In the genomic region with DNA sequence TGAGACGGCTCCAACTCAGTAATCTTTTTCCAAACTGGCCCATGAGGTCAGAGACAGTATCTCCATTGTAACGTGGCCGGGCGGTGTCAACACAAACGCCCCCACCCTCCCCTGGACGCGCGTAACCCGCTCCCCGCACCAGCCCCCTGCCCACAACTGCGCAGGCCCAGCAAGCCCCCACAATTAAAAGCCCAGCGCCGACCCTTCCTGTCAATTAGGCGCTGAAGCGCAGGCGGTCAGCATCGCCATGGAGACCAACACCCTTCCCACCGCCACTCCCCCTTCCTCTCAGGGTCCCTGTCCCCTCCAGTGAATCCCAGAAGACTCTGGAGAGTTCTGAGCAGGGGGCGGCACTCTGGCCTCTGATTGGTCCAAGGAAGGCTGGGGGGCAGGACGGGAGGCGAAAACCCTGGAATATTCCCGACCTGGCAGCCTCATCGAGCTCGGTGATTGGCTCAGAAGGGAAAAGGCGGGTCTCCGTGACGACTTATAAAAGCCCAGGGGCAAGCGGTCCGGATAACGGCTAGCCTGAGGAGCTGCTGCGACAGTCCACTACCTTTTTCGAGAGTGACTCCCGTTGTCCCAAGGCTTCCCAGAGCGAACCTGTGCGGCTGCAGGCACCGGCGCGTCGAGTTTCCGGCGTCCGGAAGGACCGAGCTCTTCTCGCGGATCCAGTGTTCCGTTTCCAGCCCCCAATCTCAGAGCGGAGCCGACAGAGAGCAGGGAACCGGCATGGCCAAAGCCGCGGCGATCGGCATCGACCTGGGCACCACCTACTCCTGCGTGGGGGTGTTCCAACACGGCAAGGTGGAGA, we compare ENCODE assay signal across 8 cellular contexts. TPM values are rescaled to one million over a fixed set of nuclear protein-coding genes. Genes with fewer than 3 reads are reported as not detected.
DNase-seq lines count a peak whose midpoint lies in the region; ATAC-seq and TF ChIP-seq lines count a peak whose summit lies in the region.

A gene (plus strand): TSS at position 519 of the 814 bp plus-strand sequence. CDS start 214 bp downstream, at position 733.
A gene (minus strand): TSS at position 259 of the 814 bp plus-strand sequence. CDS start 3,311 bp downstream, outside the sequence.

- DNase-seq in CD4-positive, CD25-positive, alpha-beta regulatory T cell: peak; percentile 54 to 85 (median 70)
- peak; percentile 97 to 98 for DNase-seq in HAP-1 (ENCODE audit: low spot score in 2 of 2)
- peak; percentile 81 to 90 for DNase-seq in NCI-H446 (lab: John Stamatoyannopoulos, UW)
- DNase-seq in activated CD4-positive, alpha-beta T cell treated with anti-CD3 and anti-CD28 coated beads, Interleukin-2, amount 50 U/mL, for 48 hours: peak; percentile 70 to 79
- DNase-seq in dorsolateral prefrontal cortex: peak; percentile 95 to 98 (median 97)
- DNase-seq in stimulated activated CD4-positive, alpha-beta T cell treated with anti-CD3 and anti-CD28 coated beads, Interleukin-15, amount 100 ng/mL, for 24 hours: peak; percentile 81

- peak within 1 kb of the TSS; percentile 90 to 94 (median 92) for H3K27ac Mint-ChIP-seq in CD4-positive, CD25-positive, alpha-beta regulatory T cell

- no peaks in the 10 kb centered on the region for H3K27me3 ChIP-seq in CD4-positive, CD25-positive, alpha-beta regulatory T cell (ENCODE audit: control insufficient read depth, insufficient read depth, low read length)
- H3K27me3 ChIP-seq in HAP-1 (ENCODE audit: low read depth): no peaks in the 10 kb centered on the region
- H3K27me3 ChIP-seq in dorsolateral prefrontal cortex: no peaks in the 10 kb centered on the region
- H3K27me3 ChIP-seq in layer of hippocampus (ENCODE audit: control insufficient read depth, insufficient read depth, low read length): no peaks in the 10 kb centered on the region

- TF ChIP-seq CTCF in dorsolateral prefrontal cortex (IDR thresholded peaks at IDR 0.05 in 54 of 56, conservative IDR thresholded peaks at IDR 0.05 in 2 of 56; ENCODE audit: low read depth in 1 of 56, partially characterized antibody in 56 of 56): no peak

- peak; percentile 16 to 29 for ATAC-seq in CD4-positive, CD25-positive, alpha-beta regulatory T cell (ENCODE audit: low read depth in 2 of 2)
- ATAC-seq in GM19351 (IDR thresholded peaks at IDR 0.05; ENCODE audit: unreplicated experiment): no peak

- H3K9me3 Mint-ChIP-seq in CD4-positive, CD25-positive, alpha-beta regulatory T cell: no peaks in the 10 kb centered on the region

- no peaks in the 10 kb centered on the region for H3K27me3 Mint-ChIP-seq in CD4-positive, CD25-positive, alpha-beta regulatory T cell

- in situ Hi-C loops in HAP-1 (cut with MboI; ENCODE audit: low sequenced_read_pairs): no loop called here

- peak within 1 kb of the TSS; percentile 94 to 98 (median 96) for H3K4me3 Mint-ChIP-seq in CD4-positive, CD25-positive, alpha-beta regulatory T cell

- peak within 1 kb of the TSS; percentile 94 for H3K4me3 ChIP-seq in CD4-positive, CD25-positive, alpha-beta regulatory T cell (ENCODE audit: low read depth, low read length)
- peak within 1 kb of the TSS; percentile 66 for H3K4me3 ChIP-seq in HAP-1
- peak within 1 kb of the TSS; percentile 50 to 80 (median 65) for H3K4me3 ChIP-seq in dorsolateral prefrontal cortex

- H3K4me1 Mint-ChIP-seq in CD4-positive, CD25-positive, alpha-beta regulatory T cell: peaks cover 19 to 55% (median 37%) of the 10 kb centered on the region in 4 donors

- H3K4me1 ChIP-seq in CD4-positive, CD25-positive, alpha-beta regulatory T cell (ENCODE audit: control insufficient read depth, insufficient read depth, low read length, poor library complexity, severe bottlenecking): peaks cover 47% of the 10 kb centered on the region
- H3K4me1 ChIP-seq in HAP-1: peaks cover 18% of the 10 kb centered on the region

- intact Hi-C loops in dorsolateral prefrontal cortex (cut with DNase I): no loop called here

- peak within 1 kb of the TSS; percentile 83 for H3K27ac ChIP-seq in CD4-positive, CD25-positive, alpha-beta regulatory T cell (ENCODE audit: insufficient read depth, low read length, poor library complexity, severe bottlenecking)
- H3K27ac ChIP-seq in dorsolateral prefrontal cortex (peak within 1 kb of the TSS; percentile 98 to 100 (median 100)), layer of hippocampus (ENCODE audit: low read depth, low read length) (peak within 1 kb of the TSS; percentile 100)

- H3K36me3 ChIP-seq in CD4-positive, CD25-positive, alpha-beta regulatory T cell (ENCODE audit: control insufficient read depth, insufficient read depth, low read length): peaks cover 16% of the 10 kb centered on the region
- H3K36me3 ChIP-seq in HAP-1 (replicated peaks): no peaks in the 10 kb centered on the region

- peaks cover 16% of the 10 kb centered on the region for H3K36me3 Mint-ChIP-seq in CD4-positive, CD25-positive, alpha-beta regulatory T cell

- no peaks in the 10 kb centered on the region for H3K9me3 ChIP-seq in CD4-positive, CD25-positive, alpha-beta regulatory T cell (ENCODE audit: control insufficient read depth in 2 of 2, low read length in 2 of 2)
- H3K9me3 ChIP-seq in HAP-1: no peaks in the 10 kb centered on the region

RNA-seq across cellular contexts. Expression of the first gene that starts in this region (rescaled TPM):
- 30.6 TPM for total RNA-seq in CD4-positive, CD25-positive, alpha-beta regulatory T cell
- polyA plus RNA-seq in CD4-positive, CD25-positive, alpha-beta regulatory T cell: 10 to 100 TPM; 65.7 to 93.0 (median 80.5) TPM
- total RNA-seq in dorsolateral prefrontal cortex: 1,000 to 10,000 TPM in 12 of 120 experiments, 100 to 1,000 TPM in 96, 10 to 100 TPM in 12; 73.4 to 4,082 (median 220) TPM

RNA-seq across cellular contexts. Expression of the second gene that starts in this region (rescaled TPM):
- 5.5 TPM for total RNA-seq in CD4-positive, CD25-positive, alpha-beta regulatory T cell
- polyA plus RNA-seq in CD4-positive, CD25-positive, alpha-beta regulatory T cell: 1 to 10 TPM; 2.2 to 4.2 (median 3.5) TPM
- 10 to 100 TPM in 3 of 120 experiments, 1 to 10 TPM in 117; 3.0 to 12.0 (median 5.5) TPM for total RNA-seq in dorsolateral prefrontal cortex
